8 cellular contexts compared by ENCODE assay signal in the genomic region with DNA sequence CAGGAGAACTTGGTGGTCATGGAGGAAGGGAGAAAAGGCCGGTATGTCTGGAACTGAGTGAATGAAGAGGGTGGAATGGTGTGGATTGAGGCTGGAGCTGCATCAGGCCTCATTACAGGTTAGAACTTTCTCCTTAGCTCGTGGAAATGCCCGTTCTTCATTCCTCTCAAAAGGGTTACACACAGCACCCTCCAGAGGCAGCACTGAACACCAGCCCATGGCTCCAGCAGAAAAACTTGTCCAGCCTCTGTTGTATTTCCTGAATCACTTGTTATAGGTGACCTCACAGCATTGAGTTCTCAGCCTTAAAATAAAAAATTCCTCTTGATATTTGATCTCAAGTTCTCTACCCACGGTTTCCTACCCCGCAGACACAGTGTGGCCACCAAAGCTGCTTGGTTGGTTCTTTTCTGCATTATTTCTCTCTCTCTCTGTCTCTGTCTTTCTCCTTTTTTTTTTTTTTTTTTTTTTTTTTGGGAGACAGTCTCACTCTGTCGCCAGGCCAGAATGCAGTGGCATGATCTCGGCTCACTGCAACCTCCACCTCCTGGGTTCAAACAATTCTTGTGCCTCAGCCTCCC.
DNase-seq lines count a peak whose midpoint lies in the region; ATAC-seq and TF ChIP-seq lines count a peak whose summit lies in the region.

No MANE protein-coding gene starts in this region.

- peak; percentile 85 for TF ChIP-seq CTCF in AG09319 (IDR thresholded peaks at IDR 0.05; ENCODE audit: low read depth, low read length)
- TF ChIP-seq CTCF in GM13976 (IDR thresholded peaks at IDR 0.05; ENCODE audit: borderline replicate concordance, control extremely low read depth, extremely low read depth, insufficient read depth, missing control alignments), result peak; percentile 18
- TF ChIP-seq CTCF in brain (conservative IDR thresholded peaks at IDR 0.05), result peak; percentile 60 to 63

- H3K36me3 Mint-ChIP-seq in brain, result peaks cover 44% of the 10 kb centered on the region
- no peaks in the 10 kb centered on the region for H3K36me3 Mint-ChIP-seq in stimulated activated effector memory CD8-positive, alpha-beta T cell treated with anti-CD3 and anti-CD28 coated beads, Interleukin-12 subunit alpha, Interleukin-12 subunit beta, amount 100 ng/mL, for 72 hours
- H3K36me3 Mint-ChIP-seq in activated T-helper 2 cell treated with anti-CD3 and anti-CD28 coated beads, Interferon-gamma antibody, Interleukin-2, Interleukin-4, amounts not matched to agents 10 μg/mL and 5 μg/mL and 100 μg/mL, durations not matched to agents 14 hours and 24 hours and 36 hours (ENCODE audit: low read depth), result no peaks in the 10 kb centered on the region

- peaks cover 64% of the 10 kb centered on the region for H3K4me1 Mint-ChIP-seq in brain
- H3K4me1 Mint-ChIP-seq in stimulated activated effector memory CD8-positive, alpha-beta T cell treated with anti-CD3 and anti-CD28 coated beads, Interleukin-12 subunit alpha, Interleukin-12 subunit beta, amount 100 ng/mL, for 72 hours, result no peaks in the 10 kb centered on the region
- peaks cover 3% of the 10 kb centered on the region for H3K4me1 Mint-ChIP-seq in activated T-helper 2 cell treated with anti-CD3 and anti-CD28 coated beads, Interferon-gamma antibody, Interleukin-2, Interleukin-4, amounts not matched to agents 10 μg/mL and 5 μg/mL and 100 μg/mL, durations not matched to agents 14 hours and 24 hours and 36 hours (ENCODE audit: low read depth)
- peaks cover 6% of the 10 kb centered on the region for H3K4me1 Mint-ChIP-seq in stimulated activated naive CD8-positive, alpha-beta T cell treated with anti-CD3 and anti-CD28 coated beads, Interleukin-15, amount 100 ng/mL, for 72 hours

- intact Hi-C loops in activated T-helper 2 cell treated with anti-CD3 and anti-CD28 coated beads, Interferon-gamma antibody, Interleukin-2, Interleukin-4, amounts not matched to agents 10 μg/mL and 5 μg/mL and 100 μg/mL, durations not matched to agents 14 hours and 24 hours and 36 hours (cut with micrococcal nuclease), result loop anchor here (2.0 kb wide), 1 partner anchor 127 kb away; the partner anchor contains the start of gene ASAP2

- peaks cover 2% of the 10 kb centered on the region for H3K27me3 Mint-ChIP-seq in brain
- H3K27me3 Mint-ChIP-seq in activated T-helper 2 cell treated with anti-CD3 and anti-CD28 coated beads, Interferon-gamma antibody, Interleukin-2, Interleukin-4, amounts not matched to agents 10 μg/mL and 5 μg/mL and 100 μg/mL, durations not matched to agents 14 hours and 24 hours and 36 hours (ENCODE audit: low read depth), result peaks cover 20% of the 10 kb centered on the region
- no peaks in the 10 kb centered on the region for H3K27me3 Mint-ChIP-seq in stimulated activated naive CD8-positive, alpha-beta T cell treated with anti-CD3 and anti-CD28 coated beads, Interleukin-15, amount 100 ng/mL, for 72 hours

- DNase-seq in AG09319 (ENCODE audit: extremely low read depth, low read depth), result no peak
- peak; percentile 47 for DNase-seq in GM13976 (ENCODE audit: low spot score)
- peak; percentile 52 for DNase-seq in NCI-H748 (lab: John Stamatoyannopoulos, UW; ENCODE audit: unreplicated experiment)
- DNase-seq in iPS-NIHi7 (ENCODE audit: extremely low spot score), result peak; percentile 63
- no peak for DNase-seq in stimulated activated effector memory CD8-positive, alpha-beta T cell treated with anti-CD3 and anti-CD28 coated beads, Interleukin-12 subunit alpha, Interleukin-12 subunit beta, amount 100 ng/mL, for 72 hours (ENCODE audit: low spot score in 2 of 2)
- DNase-seq in activated T-helper 2 cell treated with anti-CD3 and anti-CD28 coated beads, Interferon-gamma antibody, Interleukin-2, Interleukin-4, amounts not matched to agents 10 μg/mL and 5 μg/mL and 100 μg/mL, durations not matched to agents 14 hours and 24 hours and 36 hours (ENCODE audit: low spot score), result no peak
- DNase-seq in stimulated activated naive CD8-positive, alpha-beta T cell treated with anti-CD3 and anti-CD28 coated beads, Interleukin-15, amount 100 ng/mL, for 72 hours, result no peak

- no peaks in the 10 kb centered on the region for H3K9me3 Mint-ChIP-seq in brain
- no peaks in the 10 kb centered on the region for H3K9me3 Mint-ChIP-seq in stimulated activated effector memory CD8-positive, alpha-beta T cell treated with anti-CD3 and anti-CD28 coated beads, Interleukin-12 subunit alpha, Interleukin-12 subunit beta, amount 100 ng/mL, for 72 hours
- H3K9me3 Mint-ChIP-seq in activated T-helper 2 cell treated with anti-CD3 and anti-CD28 coated beads, Interferon-gamma antibody, Interleukin-2, Interleukin-4, amounts not matched to agents 10 μg/mL and 5 μg/mL and 100 μg/mL, durations not matched to agents 14 hours and 24 hours and 36 hours, result no peaks in the 10 kb centered on the region
- H3K9me3 Mint-ChIP-seq in stimulated activated naive CD8-positive, alpha-beta T cell treated with anti-CD3 and anti-CD28 coated beads, Interleukin-15, amount 100 ng/mL, for 72 hours, result no peaks in the 10 kb centered on the region

- peak overlapping the region; percentile 6 to 72 (median 28) for H3K27ac Mint-ChIP-seq in brain
- no peak overlapping the region for H3K27ac Mint-ChIP-seq in stimulated activated effector memory CD8-positive, alpha-beta T cell treated with anti-CD3 and anti-CD28 coated beads, Interleukin-12 subunit alpha, Interleukin-12 subunit beta, amount 100 ng/mL, for 72 hours
- no peak overlapping the region for H3K27ac Mint-ChIP-seq in activated T-helper 2 cell treated with anti-CD3 and anti-CD28 coated beads, Interferon-gamma antibody, Interleukin-2, Interleukin-4, amounts not matched to agents 10 μg/mL and 5 μg/mL and 100 μg/mL, durations not matched to agents 14 hours and 24 hours and 36 hours
- no peak overlapping the region for H3K27ac Mint-ChIP-seq in stimulated activated naive CD8-positive, alpha-beta T cell treated with anti-CD3 and anti-CD28 coated beads, Interleukin-15, amount 100 ng/mL, for 72 hours

- in situ Hi-C loops in GM13976 (cut with MboI; ENCODE audit: low sequenced_read_pairs, unreplicated experiment), result no loop called here

- peak; percentile 47 for ATAC-seq in stimulated activated effector memory CD8-positive, alpha-beta T cell treated with anti-CD3 and anti-CD28 coated beads, Interleukin-12 subunit alpha, Interleukin-12 subunit beta, amount 100 ng/mL, for 72 hours
- ATAC-seq in stimulated activated naive CD8-positive, alpha-beta T cell treated with anti-CD3 and anti-CD28 coated beads, Interleukin-15, amount 100 ng/mL, for 72 hours, result no peak

- H3K4me3 Mint-ChIP-seq in brain, result no peak overlapping the region
- no peak overlapping the region for H3K4me3 Mint-ChIP-seq in stimulated activated effector memory CD8-positive, alpha-beta T cell treated with anti-CD3 and anti-CD28 coated beads, Interleukin-12 subunit alpha, Interleukin-12 subunit beta, amount 100 ng/mL, for 72 hours
- no peak overlapping the region for H3K4me3 Mint-ChIP-seq in activated T-helper 2 cell treated with anti-CD3 and anti-CD28 coated beads, Interferon-gamma antibody, Interleukin-2, Interleukin-4, amounts not matched to agents 10 μg/mL and 5 μg/mL and 100 μg/mL, durations not matched to agents 14 hours and 24 hours and 36 hours (ENCODE audit: low read depth)
- H3K4me3 Mint-ChIP-seq in stimulated activated naive CD8-positive, alpha-beta T cell treated with anti-CD3 and anti-CD28 coated beads, Interleukin-15, amount 100 ng/mL, for 72 hours, result no peak overlapping the region

Comparison
In these comparisons a context has a peak if more than half of its experiments do, and no peak if none do; other contexts are left out.
1. DNase-seq: peak in GM13976 (single experiment), NCI-H748 (single experiment) and iPS-NIHi7 (single experiment); none in AG09319 (single experiment), stimulated activated effector memory CD8-positive, alpha-beta T cell treated with anti-CD3 and anti-CD28 coated beads, Interleukin-12 subunit alpha, Interleukin-12 subunit beta, amount 100 ng/mL, for 72 hours (0 of 2), activated T-helper 2 cell treated with anti-CD3 and anti-CD28 coated beads, Interferon-gamma antibody, Interleukin-2, Interleukin-4, amounts not matched to agents 10 μg/mL and 5 μg/mL and 100 μg/mL, durations not matched to agents 14 hours and 24 hours and 36 hours (single experiment) and stimulated activated naive CD8-positive, alpha-beta T cell treated with anti-CD3 and anti-CD28 coated beads, Interleukin-15, amount 100 ng/mL, for 72 hours (0 of 2).
2. CTCF ChIP-seq: peak in every context shown above with its lines; median percentile 85 in AG09319; 62 in brain; 18 in GM13976.
3. H3K27ac Mint-ChIP-seq: peak in brain (5 of 5); none in stimulated activated effector memory CD8-positive, alpha-beta T cell treated with anti-CD3 and anti-CD28 coated beads, Interleukin-12 subunit alpha, Interleukin-12 subunit beta, amount 100 ng/mL, for 72 hours (single experiment), activated T-helper 2 cell treated with anti-CD3 and anti-CD28 coated beads, Interferon-gamma antibody, Interleukin-2, Interleukin-4, amounts not matched to agents 10 μg/mL and 5 μg/mL and 100 μg/mL, durations not matched to agents 14 hours and 24 hours and 36 hours (single experiment) and stimulated activated naive CD8-positive, alpha-beta T cell treated with anti-CD3 and anti-CD28 coated beads, Interleukin-15, amount 100 ng/mL, for 72 hours (0 of 2).